ENCODE assay signal across 8 cellular contexts in genomic region chr7:23357190-23358093, GRCh38. TPM values are rescaled to one million over a fixed set of nuclear protein-coding genes. Genes with fewer than 3 reads are reported as not detected.
DNase-seq lines count a peak whose midpoint lies in the region; ATAC-seq and TF ChIP-seq lines count a peak whose summit lies in the region.

No MANE protein-coding gene starts in this region.

- intact Hi-C loops in Panc1 (cut with micrococcal nuclease; ENCODE audit: unreplicated experiment), result loop anchor here (2.0 to 5.0 kb wide), 4 partner anchors 50 to 187 kb away; partner anchors contain the start of gene IGF2BP3

- in situ Hi-C loops in Panc1 (cut with HindIII; ENCODE audit: low pct_unique_long_range_greater_than_20kb, low sequenced_read_pairs), result no loop called here

- 0 out of 2 replicates have a peak, but pooled peaks cover 4% of the 10 kb centered on the region for H3K36me3 ChIP-seq in Panc1 (ENCODE audit: control insufficient read depth, insufficient read depth, low read length)

- DNase-seq in NCI-H82 (lab: John Stamatoyannopoulos, UW) (peak; percentile 31), NCI-H82 treated with DMSO at 0.1 percent for 48 hours (lab: John Stamatoyannopoulos, UW; ENCODE audit: unreplicated experiment) (no peak), HCEC 1CT (peak; percentile 78), Panc1 (ENCODE audit: low read depth, low spot score) (peak; percentile 92), fibroblast of pulmonary artery (ENCODE audit: low read depth) (peak; percentile 74), T-helper 9 cell (no peak)

- peaks cover 67% of the 10 kb centered on the region for H3K4me1 ChIP-seq in Panc1 (ENCODE audit: control insufficient read depth, insufficient read depth, low read length)

- no TSS peak for BruUV-seq in Panc1 (replicated peaks; lab: Mats Ljungman, UMichigan)

- H3K27ac ChIP-seq in Panc1 (ENCODE audit: low read length), result peak overlapping the region; percentile 85

- CTCF ChIA-PET in Panc1 (lab: Charles Lee), result interaction anchor here (0.6 to 1.2 kb wide), 11 partner anchors 9 to 189 kb away, joined by 3 to 8 read pairs (median 4); no protein-coding TSS in a partner anchor

- H3K4me3 ChIP-seq in Panc1 (ENCODE audit: low read depth in 2 of 2, low read length in 2 of 2), result no peak overlapping the region
- no peak overlapping the region for H3K4me3 ChIP-seq in fibroblast of pulmonary artery (replicated peaks; ENCODE audit: low read depth, low read length)

- TF ChIP-seq CTCF in Panc1 (IDR thresholded peaks at IDR 0.05) (peak; percentile 66; the same call in 1 of the 2 replicates), fibroblast of pulmonary artery (IDR thresholded peaks at IDR 0.05; ENCODE audit: low read length, missing control alignments) (peak; percentile 33)

- no peaks in the 10 kb centered on the region for H3K9me3 ChIP-seq in Panc1 (ENCODE audit: control insufficient read depth, insufficient read depth, low read depth, low read length)

- POLR2A ChIA-PET in Panc1 (lab: Charles Lee), result interaction anchor here (0.7 to 1.0 kb wide), 3 partner anchors 10 to 116 kb away, joined by 3 to 16 read pairs (median 8); no protein-coding TSS in a partner anchor

- no peaks in the 10 kb centered on the region for H3K27me3 ChIP-seq in Panc1 (ENCODE audit: control insufficient read depth, insufficient read depth, low read length)

- ATAC-seq in Panc1 (peak; percentile 93), GM21526 (IDR thresholded peaks at IDR 0.05; ENCODE audit: low FRiP score, unreplicated experiment) (no peak), HG03520 (IDR thresholded peaks at IDR 0.05; ENCODE audit: unreplicated experiment) (no peak)

RNA-seq across cellular contexts. Expression of gene MALSU1, which starts 58.3 kb away (rescaled TPM):
- 111 TPM for total RNA-seq in Panc1 (2021; ENCODE audit: unreplicated experiment)
- 100 TPM for polyA plus RNA-seq in Panc1 (2012; ENCODE audit: insufficient read length)

Comparison
In these comparisons a context has a peak if more than half of its experiments do, and no peak if none do; other contexts are left out.
1. DNase-seq: peak in NCI-H82 (single experiment), HCEC 1CT (single experiment), Panc1 (single experiment) and fibroblast of pulmonary artery (single experiment); none in NCI-H82 treated with DMSO at 0.1 percent for 48 hours (single experiment) and T-helper 9 cell (single experiment).